In the genomic region with DNA sequence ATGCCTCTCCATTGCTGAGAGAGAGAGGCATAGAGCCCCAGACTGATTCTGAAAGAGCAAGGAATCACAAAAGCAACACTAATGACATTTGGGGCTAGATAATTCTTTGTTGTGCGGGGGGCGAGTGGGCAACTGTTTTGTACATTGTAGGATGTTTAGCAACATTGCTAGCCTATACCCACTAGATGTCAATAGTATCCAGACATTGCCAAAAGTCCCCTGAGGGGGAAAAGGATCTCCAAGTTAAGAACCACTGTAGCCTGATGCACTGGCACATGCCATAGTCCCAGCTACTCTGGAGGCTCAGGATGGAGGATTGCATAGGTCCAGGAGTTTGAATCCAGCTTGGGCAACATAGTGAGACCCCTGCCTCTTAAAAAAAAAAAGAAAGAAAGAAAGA, we compare ENCODE assay signal across 22 cellular contexts. TPM values are rescaled to one million over a fixed set of nuclear protein-coding genes. Genes with fewer than 3 reads are reported as not detected.
DNase-seq lines count a peak whose midpoint lies in the region; ATAC-seq and TF ChIP-seq lines count a peak whose summit lies in the region.
"Had no signal": no experiment of that assay in that cellular context is flagged by ENCODE, and none has a peak within 500 bp of the region (broad histone marks: within the 10 kb centered on the region; RNA-seq: fewer than 3 reads in every experiment).

No MANE protein-coding gene starts in this region.

- peak; percentile 24 for DNase-seq in GM10248 (ENCODE audit: extremely low spot score)
- DNase-seq in SK-MEL-5 (ENCODE audit: low read depth, low spot score) = peak; percentile 54
- peak; percentile 11 for DNase-seq in fibroblast of mammary gland (ENCODE audit: low read depth)
- DNase-seq in AG08396 (ENCODE audit: low spot score) = no peak
- no peak for DNase-seq in left lobe of liver (ENCODE audit: low spot score)
- DNase-seq in heart left ventricle = no peak
- DNase-seq: activated CD4-positive, alpha-beta T cell treated with anti-CD3 and anti-CD28 coated beads, Interleukin-2, amount 50 U/mL, for 48 hours; activated naive CD4-positive, alpha-beta T cell; amygdala; central memory CD4-positive, alpha-beta T cell; effector CD8-positive, alpha-beta T cell; HFFc6; NCI-H2171 treated with DMSO at 0.1 percent for 48 hours; NCI-H748 treated with DMSO at 0.1 percent for 48 hours; Peyer's patch; small intestine; stimulated activated CD4-positive, alpha-beta T cell treated with anti-CD3 and anti-CD28 coated beads, Interleukin-2, amount 100 ng/mL, for 48 hours; stomach; T-cell; upper lobe of right lung had no signal

- H3K27me3 ChIP-seq in Loucy (ENCODE audit: insufficient read depth, low read length, poor library complexity, severe bottlenecking) (no peaks in the 10 kb centered on the region), heart left ventricle (no peaks in the 10 kb centered on the region)
- H3K27me3 ChIP-seq: BLaER1 treated with 17β-estradiol and CSF1 and Interleukin-3, amounts not matched to agents 10 nM and 100 nM; Peyer's patch; stomach; upper lobe of right lung had no signal

- no peak overlapping the region for H3K9ac ChIP-seq in Loucy (ENCODE audit: low read depth, low read length, poor library complexity, severe bottlenecking)
- H3K9ac ChIP-seq: BLaER1 treated with 17β-estradiol and CSF1 and Interleukin-3, amounts not matched to agents 10 nM and 100 nM had no signal

- 71 to 90% (median 84%) methylated on average over 2 of the region's 2 CpGs for WGBS in heart left ventricle, 4 donors

- H3K36me3 ChIP-seq in Loucy (ENCODE audit: insufficient read depth, low read length) = no peaks in the 10 kb centered on the region
- H3K36me3 ChIP-seq in heart left ventricle = no peaks in the 10 kb centered on the region
- H3K36me3 ChIP-seq: BLaER1 treated with 17β-estradiol and CSF1 and Interleukin-3, amounts not matched to agents 10 nM and 100 nM; Peyer's patch; stomach; upper lobe of right lung had no signal

- H3F3A ChIP-seq in Loucy (ENCODE audit: low read depth) = no peaks in the 10 kb centered on the region

- POLR2A ChIA-PET in GM10248 (lab: Yijun Ruan, JAX) = no interaction called here

- CTCF ChIA-PET in GM10248 (lab: Yijun Ruan, JAX) = interaction anchor here (1.5 kb wide), 1 partner anchor 10 kb away, joined by 3 read pairs; no protein-coding TSS in a partner anchor

- H3K79me2 ChIP-seq in Loucy (ENCODE audit: insufficient read depth, low read length) = no peaks in the 10 kb centered on the region

- no peak overlapping the region for H3K27ac ChIP-seq in heart left ventricle
- H3K27ac ChIP-seq: BLaER1 treated with 17β-estradiol and CSF1 and Interleukin-3, amounts not matched to agents 10 nM and 100 nM; Peyer's patch; stomach; upper lobe of right lung had no signal

- no peaks in the 10 kb centered on the region for H3K9me2 ChIP-seq in Loucy (replicated peaks; ENCODE audit: low read depth, low read length)

- no peak for ATAC-seq in left lobe of liver
- no peak for ATAC-seq in heart left ventricle
- ATAC-seq: T-cell, upper lobe of right lung had no signal

- in situ Hi-C loops in SK-MEL-5 (cut with HindIII; ENCODE audit: low pct_unique_long_range_greater_than_20kb, low sequenced_read_pairs) = no loop called here

- no peaks in the 10 kb centered on the region for H4K20me1 ChIP-seq in Loucy (ENCODE audit: insufficient read depth, low read length, poor library complexity, severe bottlenecking)
- H4K20me1 ChIP-seq: BLaER1 treated with 17β-estradiol and CSF1 and Interleukin-3, amounts not matched to agents 10 nM and 100 nM had no signal

- H3K4me3 ChIP-seq in Loucy (ENCODE audit: low read length, poor library complexity, severe bottlenecking) (no peak overlapping the region), fibroblast of mammary gland (ENCODE audit: control insufficient read depth, low read depth, low read length) (no peak overlapping the region), heart left ventricle (no peak overlapping the region)
- H3K4me3 ChIP-seq: BLaER1 treated with 17β-estradiol and CSF1 and Interleukin-3, amounts not matched to agents 10 nM and 100 nM; Peyer's patch; stomach; upper lobe of right lung had no signal

- no peak for TF ChIP-seq POLR2A in heart left ventricle (IDR thresholded peaks at IDR 0.05)

- H2AFZ ChIP-seq in Loucy (ENCODE audit: low read length) = no peak overlapping the region

- H3K4me2 ChIP-seq in Loucy (ENCODE audit: low read depth, low read length, poor library complexity, severe bottlenecking) = no peak overlapping the region
- H3K4me2 ChIP-seq: BLaER1 treated with 17β-estradiol and CSF1 and Interleukin-3, amounts not matched to agents 10 nM and 100 nM had no signal

- no peaks in the 10 kb centered on the region for H3K4me1 ChIP-seq in Loucy (ENCODE audit: insufficient read depth, low read length, poor library complexity, severe bottlenecking)
- H3K4me1 ChIP-seq in heart left ventricle = no peaks in the 10 kb centered on the region
- H3K4me1 ChIP-seq: Peyer's patch, upper lobe of right lung had no signal

- TF ChIP-seq CTCF in GM10248 (IDR thresholded peaks at IDR 0.05; ENCODE audit: control extremely low read depth, extremely low read depth, low read depth, missing control alignments) = no peak
- TF ChIP-seq CTCF in Loucy (conservative IDR thresholded peaks at IDR 0.05; ENCODE audit: low read length) = peak; percentile 37
- TF ChIP-seq CTCF in fibroblast of mammary gland (conservative IDR thresholded peaks at IDR 0.05; ENCODE audit: control insufficient read depth, insufficient read depth, low read depth, low read length) = peak; percentile 13
- no peak for TF ChIP-seq CTCF in heart left ventricle (IDR thresholded peaks at IDR 0.05)

- intact Hi-C loops in heart left ventricle (cut with DNase I) = no loop called here

- H3K9me3 ChIP-seq in Loucy (ENCODE audit: insufficient read depth, low read depth, low read length) (no peaks in the 10 kb centered on the region), heart left ventricle (no peaks in the 10 kb centered on the region)
- H3K9me3 ChIP-seq: BLaER1 treated with 17β-estradiol and CSF1 and Interleukin-3, amounts not matched to agents 10 nM and 100 nM; Peyer's patch; stomach; upper lobe of right lung had no signal

RNA-seq across cellular contexts. Expression of gene GOLM2, which starts 22.8 kb away (rescaled TPM):
- total RNA-seq in SK-MEL-5 (2014; rRNA removed; shearing (Covaris generic)) = 64.1 and 64.5 TPM in 2 replicates
- 49.8 and 57.8 TPM in 2 replicates for polyA plus RNA-seq in SK-MEL-5 (2015; cell fraction: cytosol; rRNA removed)
- 8.0 and 8.4 TPM in 2 replicates for polyA plus RNA-seq in SK-MEL-5 (2015; cell fraction: nucleus; rRNA removed)
- 45.4 TPM for total RNA-seq in left lobe of liver
- total RNA-seq in heart left ventricle = 10 to 100 TPM; 20.8 to 54.7 (median 29.9) TPM
- 10 to 100 TPM; 10.6 to 23.3 TPM for polyA plus RNA-seq in heart left ventricle

Comparison
In these comparisons a context has a peak if more than half of its experiments do, and no peak if none do; other contexts are left out.
1. DNase-seq: peak in GM10248 (single experiment), SK-MEL-5 (single experiment) and fibroblast of mammary gland (single experiment); none in AG08396 (single experiment), left lobe of liver (single experiment) and heart left ventricle (0 of 5).
2. CTCF ChIP-seq: peak in Loucy (single experiment) and fibroblast of mammary gland (single experiment); none in GM10248 (single experiment) and heart left ventricle (0 of 12).